Comparison of ENCODE assay signal across 11 cellular contexts in genomic region chr19:41194157-41194552, GRCh38. TPM values are rescaled to one million over a fixed set of nuclear protein-coding genes. Genes with fewer than 3 reads are reported as not detected.
A peak's percentile ranks its signal among the peaks of the same experiment; 100 is the strongest.
DNase-seq lines count a peak whose midpoint lies in the region; ATAC-seq and TF ChIP-seq lines count a peak whose summit lies in the region.
"Had no signal": no experiment of that assay in that cellular context is flagged by ENCODE, and none has a peak within 500 bp of the region (broad histone marks: within the 10 kb centered on the region; RNA-seq: fewer than 3 reads in every experiment).

No MANE protein-coding gene starts in this region.

- peaks cover 16% of the 10 kb centered on the region for H3K23me2 ChIP-seq in H9 (ENCODE audit: insufficient read length, low read depth, low read length, poor library complexity, severe bottlenecking)

- no peak overlapping the region for H4K91ac ChIP-seq in H9 (ENCODE audit: insufficient read length, low read depth, low read length)

- no peaks in the 10 kb centered on the region for H3K9me3 ChIP-seq in H9 (ENCODE audit: control insufficient read depth, low read depth, low read length)
- no peaks in the 10 kb centered on the region for H3K9me3 ChIP-seq in NT2/D1 (ENCODE audit: insufficient read depth, low read length)
- H3K9me3 ChIP-seq in endodermal cell (ENCODE audit: control insufficient read depth, low read length) = no peaks in the 10 kb centered on the region
- H3K9me3 ChIP-seq in CD4-positive, alpha-beta T cell (ENCODE audit: control insufficient read depth, low read length) = no peaks in the 10 kb centered on the region
- H3K9me3 ChIP-seq in Karpas-422 (ENCODE audit: low read length) = no peaks in the 10 kb centered on the region
- H3K9me3 ChIP-seq in A673 (ENCODE audit: low read depth, low read length, poor library complexity, severe bottlenecking) = no peaks in the 10 kb centered on the region

- H3K4me2 ChIP-seq in H9 (ENCODE audit: insufficient read depth, insufficient read length, low read length) = peak overlapping the region; percentile 76
- no peak overlapping the region for H3K4me2 ChIP-seq in Karpas-422 (ENCODE audit: low read depth, low read length, poor library complexity, severe bottlenecking)
- H3K4me2 ChIP-seq: KMS-11 had no signal

- no peak overlapping the region for H2BK15ac ChIP-seq in H9 (ENCODE audit: low read depth, low read length)

- no peak overlapping the region for H2BK12ac ChIP-seq in H9 (ENCODE audit: insufficient read length, low read depth, low read length)

- no peak overlapping the region for H4K5ac ChIP-seq in H9 (ENCODE audit: insufficient read length, low read depth, low read length)

- no peak overlapping the region; the same call in 1 of the 2 replicates for H3K14ac ChIP-seq in H9 (ENCODE audit: insufficient read depth, low read length)

- POLR2A ChIA-PET in CD4-positive, alpha-beta T cell (lab: Charles Lee) = no interaction called here
- POLR2A ChIA-PET in A673 (lab: Charles Lee; ENCODE audit: low non-redundant PET) = no interaction called here

- H2AFZ ChIP-seq in H9 (ENCODE audit: low read length) = no peak overlapping the region
- H2AFZ ChIP-seq in Karpas-422 (ENCODE audit: low read length) = no peak overlapping the region

- H3K9ac ChIP-seq in H9 (ENCODE audit: extremely low read depth, insufficient read length, low read length) (no peak overlapping the region), NT2/D1 (ENCODE audit: insufficient read length, low read depth) (peak overlapping the region; percentile 94), endodermal cell (ENCODE audit: extremely low read depth, low read length, poor library complexity, severe bottlenecking) (no peak overlapping the region), Karpas-422 (ENCODE audit: low read length) (no peak overlapping the region)
- H3K9ac ChIP-seq: KMS-11 had no signal

- no peak for ATAC-seq in CD4-positive, alpha-beta T cell (ENCODE audit: poor library complexity)
- ATAC-seq in GM21447 (IDR thresholded peaks at IDR 0.05; ENCODE audit: unreplicated experiment) = no peak
- ATAC-seq: sciatic nerve had no signal

- peaks cover 28 to 56% (median 50%) of the 10 kb centered on the region in 3 experiments for H3K36me3 Mint-ChIP-seq in H9 (ENCODE audit: insufficient read depth in 1 of 3, low read depth in 3 of 3)
- H3K36me3 Mint-ChIP-seq in endodermal cell (ENCODE audit: low read depth) = peaks cover 6% of the 10 kb centered on the region
- H3K36me3 Mint-ChIP-seq in nephron progenitor cell (ENCODE audit: low read depth) = no peaks in the 10 kb centered on the region
- no peaks in the 10 kb centered on the region for H3K36me3 Mint-ChIP-seq in CD4-positive, alpha-beta T cell (ENCODE audit: low read depth)

- no peak overlapping the region for H4K8ac ChIP-seq in H9 (replicated peaks; ENCODE audit: insufficient read length, low read depth, low read length)

- TF ChIP-seq CTCF in H9 (conservative IDR thresholded peaks at IDR 0.05) (no peak), endodermal cell (conservative IDR thresholded peaks at IDR 0.05) (no peak), nephron progenitor cell (IDR thresholded peaks at IDR 0.05) (no peak), A673 (conservative IDR thresholded peaks at IDR 0.05; ENCODE audit: low read depth, low read length) (no peak)
- TF ChIP-seq CTCF in CD4-positive, alpha-beta T cell (IDR thresholded peaks at IDR 0.05) = no peak

- no peaks in the 10 kb centered on the region for H3K27me3 ChIP-seq in H9 (ENCODE audit: insufficient read depth, low read length)
- no peaks in the 10 kb centered on the region for H3K27me3 ChIP-seq in NT2/D1 (ENCODE audit: insufficient read depth, insufficient read length)
- no peaks in the 10 kb centered on the region for H3K27me3 ChIP-seq in endodermal cell (ENCODE audit: control insufficient read depth, insufficient read depth, low read length, poor library complexity, severe bottlenecking)
- peaks cover 27% of the 10 kb centered on the region for H3K27me3 ChIP-seq in CD4-positive, alpha-beta T cell (ENCODE audit: control insufficient read depth, insufficient read depth, low read length)
- no peaks in the 10 kb centered on the region for H3K27me3 ChIP-seq in Karpas-422 (ENCODE audit: low read length)
- H3K27me3 ChIP-seq in A673 (replicated peaks; ENCODE audit: insufficient read depth, low read depth, low read length, poor library complexity) = peaks cover 43% of the 10 kb centered on the region

- H2AK5ac ChIP-seq in H9 (ENCODE audit: insufficient read length, low read length) = no peak overlapping the region

- H2BK20ac ChIP-seq in H9 (ENCODE audit: low read depth, low read length, poor library complexity, severe bottlenecking) = no peak overlapping the region

- peaks cover 3% of the 10 kb centered on the region for H3K79me1 ChIP-seq in H9 (ENCODE audit: insufficient read depth, low read depth, low read length, poor library complexity, severe bottlenecking)

- no peak overlapping the region for H3T11ph ChIP-seq in H9 (ENCODE audit: low read length)

- H3K9me3 Mint-ChIP-seq in H9 = no peaks in the 10 kb centered on the region
- no peaks in the 10 kb centered on the region for H3K9me3 Mint-ChIP-seq in endodermal cell
- H3K9me3 Mint-ChIP-seq in nephron progenitor cell = no peaks in the 10 kb centered on the region
- H3K9me3 Mint-ChIP-seq in CD4-positive, alpha-beta T cell = no peaks in the 10 kb centered on the region

- no peak overlapping the region for H3K56ac ChIP-seq in H9 (ENCODE audit: insufficient read length, low read depth, low read length)

- H4K20me1 ChIP-seq in H9 (ENCODE audit: control insufficient read depth, insufficient read depth, insufficient read length) (peaks cover 2% of the 10 kb centered on the region), Karpas-422 (ENCODE audit: insufficient read depth, low read depth, low read length) (no peaks in the 10 kb centered on the region)

- intact Hi-C loops in CD4-positive, alpha-beta T cell (cut with DNase I, micrococcal nuclease) = no loop called here
- intact Hi-C loops in A673 (cut with micrococcal nuclease; ENCODE audit: unreplicated experiment) = no loop called here

- H3K27me3 Mint-ChIP-seq in H9 (ENCODE audit: low read depth) = no peaks in the 10 kb centered on the region
- peaks cover 2% of the 10 kb centered on the region for H3K27me3 Mint-ChIP-seq in endodermal cell (ENCODE audit: insufficient read depth)
- H3K27me3 Mint-ChIP-seq in nephron progenitor cell (ENCODE audit: low read depth, poor library complexity) = peaks cover 64% of the 10 kb centered on the region
- peaks cover 52% of the 10 kb centered on the region for H3K27me3 Mint-ChIP-seq in CD4-positive, alpha-beta T cell

- H3K4me3 Mint-ChIP-seq in H9 = peak overlapping the region; percentile 95 to 97
- peak overlapping the region; percentile 69 for H3K4me3 Mint-ChIP-seq in endodermal cell
- peak overlapping the region; percentile 68 for H3K4me3 Mint-ChIP-seq in nephron progenitor cell
- H3K4me3 Mint-ChIP-seq in CD4-positive, alpha-beta T cell = no peak overlapping the region

- H3K27ac Mint-ChIP-seq in H9 = peak overlapping the region; percentile 69 to 93 (median 89); a peak in 6 of 7 replicates
- H3K27ac Mint-ChIP-seq in endodermal cell = no peak overlapping the region
- H3K27ac Mint-ChIP-seq in nephron progenitor cell = no peak overlapping the region
- no peak overlapping the region for H3K27ac Mint-ChIP-seq in CD4-positive, alpha-beta T cell

- H2BK5ac ChIP-seq in H9 (ENCODE audit: insufficient read length, low read length) = no peak overlapping the region

- BruUV-seq in A673 (replicated peaks; lab: Mats Ljungman, UMichigan) = no TSS peak

- CTCF ChIA-PET in CD4-positive, alpha-beta T cell (lab: Charles Lee) = no interaction called here
- CTCF ChIA-PET in A673 (lab: Charles Lee) = interaction anchor here (0.6 to 0.9 kb wide), 2 partner anchors 10 to 49 kb away, joined by 4 read pairs; no protein-coding TSS in a partner anchor

- no peak overlapping the region for H3K18ac ChIP-seq in H9 (ENCODE audit: insufficient read length, low read depth, low read length)

- no peak overlapping the region for H2BK120ac ChIP-seq in H9 (ENCODE audit: low read depth, low read length, poor library complexity, severe bottlenecking)

- no peaks in the 10 kb centered on the region for H3K9me2 ChIP-seq in Karpas-422 (replicated peaks; ENCODE audit: insufficient read depth, low read length)

- peaks cover 34% of the 10 kb centered on the region for H3K36me3 ChIP-seq in NT2/D1 (ENCODE audit: insufficient read depth, insufficient read length, low read length)
- H3K36me3 ChIP-seq in endodermal cell (ENCODE audit: control insufficient read depth, insufficient read depth, low read length) = no peaks in the 10 kb centered on the region
- H3K36me3 ChIP-seq in Karpas-422 (ENCODE audit: insufficient read depth, low read length) = no peaks in the 10 kb centered on the region
- H3K36me3 ChIP-seq in A673 (ENCODE audit: insufficient read depth, low read length, poor library complexity, severe bottlenecking) = no peaks in the 10 kb centered on the region

- no peak overlapping the region for H3K4ac ChIP-seq in H9 (ENCODE audit: low read depth, low read length)

- DNase-seq in H9 (no peak), NT2/D1 (ENCODE audit: low read depth, low spot score) (no peak), endodermal cell (no peak), nephron progenitor cell (no peak), Karpas-422 (no peak), A673 (ENCODE audit: low spot score) (no peak)
- DNase-seq in CD4-positive, alpha-beta T cell = no peak
- DNase-seq: activated T-cell treated with anti-CD3 and anti-CD28 coated beads for 4 hours had no signal

- H3K79me2 ChIP-seq in H9 (ENCODE audit: insufficient read depth, low read length) (peaks cover 24% of the 10 kb centered on the region; the same call in 1 of the 2 replicates), Karpas-422 (ENCODE audit: low read length) (no peaks in the 10 kb centered on the region)

- peaks cover 59 to 73% of the 10 kb centered on the region in 2 experiments for H3K4me1 Mint-ChIP-seq in H9
- peaks cover 27% of the 10 kb centered on the region for H3K4me1 Mint-ChIP-seq in endodermal cell
- peaks cover 42% of the 10 kb centered on the region for H3K4me1 Mint-ChIP-seq in nephron progenitor cell
- peaks cover 16% of the 10 kb centered on the region for H3K4me1 Mint-ChIP-seq in CD4-positive, alpha-beta T cell (ENCODE audit: low read depth)

- H3K4me3 ChIP-seq in NT2/D1 (ENCODE audit: insufficient read length, low read depth) (peak overlapping the region; percentile 82), endodermal cell (ENCODE audit: low read length) (peak overlapping the region; percentile 82), Karpas-422 (ENCODE audit: low read length) (no peak overlapping the region), A673 (ENCODE audit: low read depth, low read length, poor library complexity, severe bottlenecking) (no peak overlapping the region)

- H3K23ac ChIP-seq in H9 (ENCODE audit: insufficient read length, low read depth, low read length) = no peak overlapping the region

- WGBS in H9 (ENCODE audit: extremely low coverage, insufficient read length, low lambda C conversion rate) = no CpG with 5 or more reads among the region's 6 CpGs
- WGBS in endodermal cell (ENCODE audit: insufficient coverage in 1 of 2, insufficient read length in 1 of 2), 2 experiments = 38 to 68% methylated on average over 2 to 6 of the region's 6 CpGs

- H3K4me1 ChIP-seq in H9 (ENCODE audit: insufficient read depth, low read length) (peaks cover 14% of the 10 kb centered on the region; the same call in 1 of the 2 replicates), NT2/D1 (ENCODE audit: insufficient read depth, insufficient read length) (peaks cover 12% of the 10 kb centered on the region), endodermal cell (ENCODE audit: control insufficient read depth, insufficient read depth, low read length) (no peaks in the 10 kb centered on the region), Karpas-422 (ENCODE audit: low read length) (no peaks in the 10 kb centered on the region), A673 (ENCODE audit: insufficient read depth, low read length, poor library complexity, severe bottlenecking) (peaks cover 5% of the 10 kb centered on the region)

- H3K27ac ChIP-seq in H9 (ENCODE audit: insufficient read length, low read depth, low read length) (no peak overlapping the region), endodermal cell (ENCODE audit: low read depth, low read length) (no peak overlapping the region), Karpas-422 (ENCODE audit: low read length) (no peak overlapping the region), A673 (ENCODE audit: low read depth, low read length, poor library complexity, severe bottlenecking) (no peak overlapping the region)
- no peak overlapping the region for H3K27ac ChIP-seq in CD4-positive, alpha-beta T cell (ENCODE audit: low read depth, low read length)
- H3K27ac ChIP-seq: KMS-11 had no signal

RNA-seq across cellular contexts. Expression of gene CYP2S1, which starts 1.1 kb away (rescaled TPM):
- total RNA-seq in H9 (2021) = 159 and 175 TPM in 2 replicates
- total RNA-seq in endodermal cell = 10 to 100 TPM in 1 of 2 donors, 1 to 10 TPM in 1; 8.6 to 26.7 TPM
- polyA plus RNA-seq in endodermal cell (2013, experiment 1 of 2) = 13.3 TPM
- polyA plus RNA-seq in endodermal cell (2013, experiment 2 of 2) = 5.1 TPM
- under 1 TPM; 0.78 to 0.82 TPM for total RNA-seq in CD4-positive, alpha-beta T cell
- not detected in 2 replicates for total RNA-seq in Karpas-422 (2014; rRNA removed; shearing (Covaris generic); ENCODE audit: low replicate concordance)
- total RNA-seq in A673 (2021) = 0.19 and 0.24 TPM in 2 replicates

RNA-seq across cellular contexts. Expression of gene AXL, which starts 24.9 kb away (rescaled TPM):
- total RNA-seq in H9 (2021) (29.4 and 30.3 TPM in 2 replicates), endodermal cell (10 to 100 TPM; 10.9 to 14.1 TPM), A673 (2021) (0.92 and 1.0 TPM in 2 replicates)
- 21.5 TPM for polyA plus RNA-seq in endodermal cell (2013, experiment 1 of 2)
- 21.1 TPM for polyA plus RNA-seq in endodermal cell (2013, experiment 2 of 2)
- under 1 TPM; 0.30 to 0.42 TPM for total RNA-seq in CD4-positive, alpha-beta T cell
- total RNA-seq in Karpas-422 (2014; rRNA removed; shearing (Covaris generic); ENCODE audit: low replicate concordance) = not detected in 2 replicates

Comparison
In these comparisons a context has a peak if more than half of its experiments do, and no peak if none do; other contexts are left out.
1. H3K27ac Mint-ChIP-seq: peak in H9 (3 of 3); none in endodermal cell (single experiment), nephron progenitor cell (single experiment) and CD4-positive, alpha-beta T cell (single experiment).
2. H3K4me3 ChIP-seq: peak in NT2/D1 (single experiment) and endodermal cell (single experiment); none in Karpas-422 (single experiment) and A673 (single experiment).